17 cellular contexts compared by ENCODE assay signal in genomic region chr15:101132390-101133180, GRCh38.
DNase-seq lines count a peak whose midpoint lies in the region; ATAC-seq and TF ChIP-seq lines count a peak whose summit lies in the region.
"Had no signal": no experiment of that assay in that cellular context is flagged by ENCODE, and none has a peak within 500 bp of the region (broad histone marks: within the 10 kb centered on the region; RNA-seq: fewer than 3 reads in every experiment).

No MANE protein-coding gene starts in this region.

- DNase-seq in IMR-90: no peak
- peak; percentile 71 for DNase-seq in chondrocyte (ENCODE audit: low spot score)
- DNase-seq in right lobe of liver: peak in 2 of 3 donors; percentile 13 to 47
- DNase-seq in trophoblast cell: no peak
- DNase-seq in activated gamma-delta T cell treated with Interleukin-2 at 50 U/mL for 16 hours: no peak
- no peak for DNase-seq in progenitor cell of endocrine pancreas (ENCODE audit: low spot score, unreplicated experiment)
- DNase-seq: AML-193; CD4-positive, alpha-beta memory T cell; DMS153; DND-41; GDM1; GM23248; H7; Karpas-422 had no signal

- no peak overlapping the region for H2BK5ac ChIP-seq in IMR-90 (ENCODE audit: low read depth, low read length, poor library complexity, severe bottlenecking)
- no peak overlapping the region for H2BK5ac ChIP-seq in trophoblast cell (ENCODE audit: low read depth, low read length, poor library complexity)

- H4K8ac ChIP-seq in IMR-90 (ENCODE audit: low read depth in 2 of 2, low read length in 2 of 2) (no peak overlapping the region), trophoblast cell (ENCODE audit: low read depth, low read length) (no peak overlapping the region)

- dilution Hi-C loops in IMR-90 (cut with HindIII; ENCODE audit: low sequenced_read_pairs, unreplicated experiment): no loop called here

- H4K20me1 ChIP-seq in IMR-90 (ENCODE audit: insufficient read depth, low read length): no peaks in the 10 kb centered on the region; the same call in 1 of the 2 replicates

- H3K4me2 ChIP-seq in IMR-90 (ENCODE audit: low read depth, low read length): no peak overlapping the region
- no peak overlapping the region for H3K4me2 ChIP-seq in trophoblast cell (ENCODE audit: low read length)

- no peak overlapping the region for H4K12ac ChIP-seq in trophoblast cell (ENCODE audit: low read depth, low read length)

- H3K36me3 ChIP-seq in IMR-90 (ENCODE audit: control insufficient read depth, insufficient read depth, low read length) (no peaks in the 10 kb centered on the region), right lobe of liver (no peaks in the 10 kb centered on the region), trophoblast cell (ENCODE audit: control insufficient read depth in 1 of 2, insufficient read depth in 2 of 2, low read length in 2 of 2) (peaks cover 0 to 3% of the 10 kb centered on the region in 2 experiments)

- peaks cover 15% of the 10 kb centered on the region for H3K9me3 Mint-ChIP-seq in chondrocyte (ENCODE audit: low read depth)
- H3K9me3 Mint-ChIP-seq in progenitor cell of endocrine pancreas (ENCODE audit: low read depth): peaks cover 7% of the 10 kb centered on the region

- no peak overlapping the region for H2AFZ ChIP-seq in IMR-90 (replicated peaks; ENCODE audit: low read length, poor library complexity)
- H2AFZ ChIP-seq in trophoblast cell (ENCODE audit: insufficient read depth, low read length, poor library complexity): no peak overlapping the region
- H2AFZ ChIP-seq: GM23248 had no signal

- H3K27ac Mint-ChIP-seq in chondrocyte (ENCODE audit: unreplicated experiment) (no peak overlapping the region), progenitor cell of endocrine pancreas (no peak overlapping the region)
- H3K27ac Mint-ChIP-seq: CD4-positive, alpha-beta memory T cell had no signal

- H3K18ac ChIP-seq in IMR-90 (ENCODE audit: low read depth, low read length): no peak overlapping the region
- no peak overlapping the region for H3K18ac ChIP-seq in trophoblast cell (ENCODE audit: low read length)

- in situ Hi-C loops in IMR-90 (cut with MboI; ENCODE audit: low sequenced_read_pairs): no loop called here

- POLR2A ChIA-PET in IMR-90 (lab: Charles Lee; ENCODE audit: unreplicated experiment): no interaction called here

- H3K14ac ChIP-seq in IMR-90 (replicated peaks; ENCODE audit: low read depth, low read length) (no peak overlapping the region), trophoblast cell (ENCODE audit: low read length) (no peak overlapping the region)

- 0 out of 4 replicates have a peak, but pooled peaks cover 0 to 3% of the 10 kb centered on the region in 2 experiments for H3K79me1 ChIP-seq in IMR-90 (ENCODE audit: low read depth in 1 of 2, low read length in 2 of 2)
- no peaks in the 10 kb centered on the region for H3K79me1 ChIP-seq in trophoblast cell (ENCODE audit: low read length)

- peak overlapping the region; percentile 76 for H2AK5ac ChIP-seq in IMR-90 (ENCODE audit: low read depth, low read length)
- no peak overlapping the region for H2AK5ac ChIP-seq in trophoblast cell (ENCODE audit: low read length)

- no peak for ATAC-seq in IMR-90 (ENCODE audit: low read depth)
- no peak for ATAC-seq in right lobe of liver
- no peak for ATAC-seq in GM19455 (IDR thresholded peaks at IDR 0.05; ENCODE audit: unreplicated experiment)
- no peak for ATAC-seq in HG03280 (IDR thresholded peaks at IDR 0.05; ENCODE audit: unreplicated experiment)

- H3K9me3 ChIP-seq in IMR-90 (ENCODE audit: control insufficient read depth, insufficient read depth, low read length) (no peaks in the 10 kb centered on the region), right lobe of liver (no peaks in the 10 kb centered on the region), trophoblast cell (ENCODE audit: insufficient read depth, low read depth, low read length) (peaks cover 6% of the 10 kb centered on the region)

- H3K27ac ChIP-seq in IMR-90 (ENCODE audit: insufficient read depth, low read length): no peak overlapping the region
- no peak overlapping the region for H3K27ac ChIP-seq in right lobe of liver
- no peak overlapping the region for H3K27ac ChIP-seq in trophoblast cell (ENCODE audit: low read depth, low read length)
- H3K27ac ChIP-seq: C4-2B, GM23248 had no signal

- WGBS in IMR-90 (ENCODE audit: extremely low coverage in 2 of 2, insufficient read length in 1 of 2), 2 experiments: 78% methylated on average over 7 of the region's 20 CpGs; no CpG with 5 or more reads in 1 of the 2 experiments
- 83% methylated on average over 6 of the region's 20 CpGs for WGBS in right lobe of liver (ENCODE audit: insufficient coverage, low coverage, low lambda C conversion rate, missing lambda C conversion rate)
- WGBS in trophoblast cell (ENCODE audit: extremely low coverage, insufficient coverage, insufficient read length): no CpG with 5 or more reads among the region's 20 CpGs

- TF ChIP-seq RAD21 in IMR-90 (IDR thresholded peaks at IDR 0.05; ENCODE audit: low read length): no peak

- H4K91ac ChIP-seq in IMR-90 (ENCODE audit: insufficient read depth, low read depth, low read length) (peak overlapping the region; percentile 37; the same call in 1 of the 2 replicates), trophoblast cell (ENCODE audit: low read depth, low read length) (no peak overlapping the region)

- intact Hi-C loops in IMR-90 (cut with micrococcal nuclease): no loop called here
- intact Hi-C loops in right lobe of liver (cut with DNase I): no loop called here

- H3K4me3 Mint-ChIP-seq in chondrocyte (ENCODE audit: unreplicated experiment) (no peak overlapping the region), progenitor cell of endocrine pancreas (ENCODE audit: low read depth) (no peak overlapping the region)
- H3K4me3 Mint-ChIP-seq: CD4-positive, alpha-beta memory T cell had no signal

- H3K79me2 ChIP-seq in trophoblast cell (ENCODE audit: control insufficient read depth, insufficient read depth, low read length, poor library complexity): no peaks in the 10 kb centered on the region

- no peak overlapping the region for H4K5ac ChIP-seq in IMR-90 (ENCODE audit: low read depth, low read length)

- H3K4me3 ChIP-seq in IMR-90 (ENCODE audit: insufficient read depth, low read depth, low read length) (no peak overlapping the region), right lobe of liver (no peak overlapping the region), trophoblast cell (ENCODE audit: low read depth, low read length) (peak overlapping the region; percentile 3)
- H3K4me3 ChIP-seq: GM23248 had no signal

- H3K4ac ChIP-seq in IMR-90 (ENCODE audit: low read depth, low read length) (no peak overlapping the region; the same call in 1 of the 2 replicates), trophoblast cell (ENCODE audit: low read depth, low read length) (no peak overlapping the region)

- no peak overlapping the region for H2BK15ac ChIP-seq in IMR-90 (ENCODE audit: low read depth, low read length)

- CTCF ChIA-PET in IMR-90 (lab: Yijun Ruan, JAX): no interaction called here

- H2AK9ac ChIP-seq in IMR-90 (replicated peaks; ENCODE audit: low read depth, low read length, poor library complexity): no peak overlapping the region

- no peak overlapping the region for H3K56ac ChIP-seq in IMR-90 (ENCODE audit: extremely low read depth, insufficient read depth, low read length)

- H3K23ac ChIP-seq in IMR-90 (ENCODE audit: low read depth, low read length) (no peak overlapping the region), trophoblast cell (ENCODE audit: low read length) (no peak overlapping the region)

- H3K36me3 Mint-ChIP-seq in chondrocyte (ENCODE audit: low read depth) (peaks cover 9% of the 10 kb centered on the region), progenitor cell of endocrine pancreas (ENCODE audit: insufficient read depth) (peaks cover 1% of the 10 kb centered on the region)

- no peak for TF ChIP-seq POLR2A in IMR-90 (IDR thresholded peaks at IDR 0.05; ENCODE audit: low read depth, low read length)
- no peak for TF ChIP-seq POLR2A in right lobe of liver (IDR thresholded peaks at IDR 0.05)

- no peak overlapping the region for H3K9ac ChIP-seq in IMR-90 (ENCODE audit: low read depth, low read length)
- H3K9ac ChIP-seq in trophoblast cell (ENCODE audit: low read length): no peak overlapping the region
- H3K9ac ChIP-seq: GM23248 had no signal

- H2BK12ac ChIP-seq in trophoblast cell (ENCODE audit: low read length): no peak overlapping the region

- H3K27me3 ChIP-seq in IMR-90 (ENCODE audit: control insufficient read depth, insufficient read depth, low read length): no peaks in the 10 kb centered on the region
- no peaks in the 10 kb centered on the region for H3K27me3 ChIP-seq in right lobe of liver
- H3K27me3 ChIP-seq in trophoblast cell (ENCODE audit: insufficient read depth, low read length): no peaks in the 10 kb centered on the region

- TF ChIP-seq CTCF in IMR-90 (conservative IDR thresholded peaks at IDR 0.05; ENCODE audit: low read depth, low read length) (no peak), chondrocyte (IDR thresholded peaks at IDR 0.05) (no peak), right lobe of liver (IDR thresholded peaks at IDR 0.05) (no peak), progenitor cell of endocrine pancreas (IDR thresholded peaks at IDR 0.05; ENCODE audit: unreplicated experiment) (no peak)

- H3K9me1 ChIP-seq in IMR-90 (ENCODE audit: insufficient read depth, low read length): peaks cover 3% of the 10 kb centered on the region

- no TSS peak for BruUV-seq in IMR-90 (replicated peaks; lab: Mats Ljungman, UMichigan)

- H3K27me3 Mint-ChIP-seq in chondrocyte (ENCODE audit: low read depth) (no peaks in the 10 kb centered on the region), progenitor cell of endocrine pancreas (peaks cover 3% of the 10 kb centered on the region)

- H3K4me1 ChIP-seq in IMR-90 (ENCODE audit: control insufficient read depth, insufficient read depth, low read length) (peaks cover 7% of the 10 kb centered on the region), right lobe of liver (peaks cover 0 to 5% (median 0%) of the 10 kb centered on the region in 4 donors), trophoblast cell (ENCODE audit: control insufficient read depth in 1 of 2, insufficient read depth in 2 of 2, low read length in 2 of 2) (no peaks in the 10 kb centered on the region)

- no peak overlapping the region for H2BK20ac ChIP-seq in IMR-90 (ENCODE audit: low read depth, low read length)

- H2BK120ac ChIP-seq in IMR-90 (ENCODE audit: low read depth, low read length) (no peak overlapping the region; the same call in 1 of the 2 replicates), trophoblast cell (ENCODE audit: insufficient read depth, low read length, poor library complexity) (no peak overlapping the region)

- H3K4me1 Mint-ChIP-seq in chondrocyte (ENCODE audit: low read depth): peaks cover 20% of the 10 kb centered on the region
- peaks cover 3% of the 10 kb centered on the region for H3K4me1 Mint-ChIP-seq in progenitor cell of endocrine pancreas (ENCODE audit: low read depth)

Comparison
In these comparisons a context has a peak if more than half of its experiments do, and no peak if none do; other contexts are left out.
1. DNase-seq: peak in chondrocyte (single experiment) and right lobe of liver (2 of 3); none in IMR-90 (single experiment), trophoblast cell (0 of 2), activated gamma-delta T cell treated with Interleukin-2 at 50 U/mL for 16 hours (single experiment) and progenitor cell of endocrine pancreas (single experiment).